ENCODE assay signal across 8 cellular contexts in the genomic region with DNA sequence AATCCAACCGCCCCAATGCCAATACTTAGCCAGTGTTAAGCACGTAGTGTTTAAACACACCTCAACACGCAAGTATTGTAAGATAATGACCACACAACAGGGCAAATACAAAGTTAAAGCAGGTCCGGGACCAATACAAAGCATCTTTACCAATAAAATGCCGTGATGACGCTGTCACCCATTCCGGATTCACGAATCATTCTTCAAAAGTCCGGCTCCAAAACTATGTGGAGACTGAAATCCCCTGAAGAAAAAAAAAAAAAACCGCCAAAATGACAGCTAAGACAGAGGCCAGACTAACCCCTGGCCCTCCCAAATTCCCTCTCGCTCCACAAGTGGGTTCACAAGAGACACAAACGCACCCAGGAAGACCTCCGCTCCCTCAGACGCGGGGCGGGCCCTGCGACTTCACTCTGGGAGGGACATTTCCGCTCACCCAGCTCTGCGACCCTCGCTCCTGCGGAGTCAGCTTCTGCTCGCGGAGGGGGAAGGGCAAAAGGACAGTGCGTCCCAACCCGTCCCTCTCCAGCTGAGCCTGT. TPM values are rescaled to one million over a fixed set of nuclear protein-coding genes. Genes with fewer than 3 reads are reported as not detected.
DNase-seq lines count a peak whose midpoint lies in the region; ATAC-seq lines count a peak whose summit lies in the region.

No MANE protein-coding gene starts in this region.

- H3K36me3 ChIP-seq in subcutaneous abdominal adipose tissue (ENCODE audit: control insufficient read depth in 5 of 5, insufficient read depth in 5 of 5, low read length in 5 of 5), result peaks cover 0 to 3% (median 0%) of the 10 kb centered on the region in 5 donors

- H3K4me3 ChIP-seq in iPS-18c (ENCODE audit: insufficient read depth, low read depth, low read length) (peak overlapping the region; percentile 79), subcutaneous abdominal adipose tissue (ENCODE audit: low read depth in 1 of 5, low read length in 5 of 5) (peak overlapping the region; percentile 67 to 93 (median 82))

- intact Hi-C loops in activated T-helper 1 cell treated with anti-CD3 and anti-CD28 coated beads, Interleukin-12 subunit alpha, Interleukin-12 subunit beta, Interleukin-2, Interleukin-4 antibody, amounts not matched to agents 30 ng/mL and 10 ng/mL and 1 ng/mL, durations not matched to agents 14 hours and 24 hours and 36 hours (cut with micrococcal nuclease), result loop anchor here (1.0 to 10.0 kb wide), 12 partner anchors 44 to 1291 kb away; a partner anchor contains a TSS

- CTCF ChIA-PET in activated naive CD4-positive, alpha-beta T cell treated with anti-CD3 and anti-CD28 coated beads, Interleukin-2, amount 10 ng/mL, durations not matched to agents 7 days and 5 days (lab: Charles Lee), result interaction anchor here (6.9 kb wide), 1 partner anchor 394 kb away, joined by 55 read pairs; no protein-coding TSS in a partner anchor

- H3K4me1 Mint-ChIP-seq in activated naive CD4-positive, alpha-beta T cell treated with anti-CD3 and anti-CD28 coated beads, Interleukin-2, amount 10 ng/mL, durations not matched to agents 7 days and 5 days, result peaks cover 64% of the 10 kb centered on the region
- H3K4me1 Mint-ChIP-seq in activated T-helper 1 cell treated with anti-CD3 and anti-CD28 coated beads, Interleukin-12 subunit alpha, Interleukin-12 subunit beta, Interleukin-2, Interleukin-4 antibody, amounts not matched to agents 30 ng/mL and 10 ng/mL and 1 ng/mL, durations not matched to agents 14 hours and 24 hours and 36 hours (ENCODE audit: low read depth), result peaks cover 48% of the 10 kb centered on the region

- H3K27me3 Mint-ChIP-seq in activated naive CD4-positive, alpha-beta T cell treated with anti-CD3 and anti-CD28 coated beads, Interleukin-2, amount 10 ng/mL, durations not matched to agents 7 days and 5 days, result no peaks in the 10 kb centered on the region
- no peaks in the 10 kb centered on the region for H3K27me3 Mint-ChIP-seq in activated T-helper 1 cell treated with anti-CD3 and anti-CD28 coated beads, Interleukin-12 subunit alpha, Interleukin-12 subunit beta, Interleukin-2, Interleukin-4 antibody, amounts not matched to agents 30 ng/mL and 10 ng/mL and 1 ng/mL, durations not matched to agents 14 hours and 24 hours and 36 hours (ENCODE audit: insufficient read depth)

- peaks cover 0 to 19% (median 14%) of the 10 kb centered on the region in 5 donors for H3K4me1 ChIP-seq in subcutaneous abdominal adipose tissue (ENCODE audit: control insufficient read depth in 5 of 5, insufficient read depth in 5 of 5, low read length in 5 of 5)

- H3K9me3 ChIP-seq in iPS-18c (ENCODE audit: control insufficient read depth, insufficient read depth, low read length), result no peaks in the 10 kb centered on the region
- no peaks in the 10 kb centered on the region for H3K9me3 ChIP-seq in subcutaneous abdominal adipose tissue (ENCODE audit: control insufficient read depth in 5 of 5, low read length in 5 of 5)

- H3K27me3 ChIP-seq in subcutaneous abdominal adipose tissue (ENCODE audit: control insufficient read depth in 5 of 5, insufficient read depth in 4 of 5, low read length in 5 of 5), result no peaks in the 10 kb centered on the region

- H3K27ac Mint-ChIP-seq in activated naive CD4-positive, alpha-beta T cell treated with anti-CD3 and anti-CD28 coated beads, Interleukin-2, amount 10 ng/mL, durations not matched to agents 7 days and 5 days, result peak overlapping the region; percentile 98
- H3K27ac Mint-ChIP-seq in activated T-helper 1 cell treated with anti-CD3 and anti-CD28 coated beads, Interleukin-12 subunit alpha, Interleukin-12 subunit beta, Interleukin-2, Interleukin-4 antibody, amounts not matched to agents 30 ng/mL and 10 ng/mL and 1 ng/mL, durations not matched to agents 14 hours and 24 hours and 36 hours, result peak overlapping the region; percentile 95

- ATAC-seq in HG03039 (IDR thresholded peaks at IDR 0.05; ENCODE audit: unreplicated experiment) (peak; percentile 27), HG02623 (IDR thresholded peaks at IDR 0.05; ENCODE audit: unreplicated experiment) (no peak)

- H3K27ac ChIP-seq in subcutaneous abdominal adipose tissue (ENCODE audit: low read depth, low read length), result peak overlapping the region; percentile 81

- peak overlapping the region; percentile 85 for H3K4me3 Mint-ChIP-seq in activated naive CD4-positive, alpha-beta T cell treated with anti-CD3 and anti-CD28 coated beads, Interleukin-2, amount 10 ng/mL, durations not matched to agents 7 days and 5 days
- H3K4me3 Mint-ChIP-seq in activated T-helper 1 cell treated with anti-CD3 and anti-CD28 coated beads, Interleukin-12 subunit alpha, Interleukin-12 subunit beta, Interleukin-2, Interleukin-4 antibody, amounts not matched to agents 30 ng/mL and 10 ng/mL and 1 ng/mL, durations not matched to agents 14 hours and 24 hours and 36 hours, result peak overlapping the region; percentile 91

- peak overlapping the region; percentile 81 to 99 (median 89) for H3K9ac ChIP-seq in subcutaneous abdominal adipose tissue (ENCODE audit: low read length in 5 of 5)

- no peaks in the 10 kb centered on the region for H3K9me3 Mint-ChIP-seq in activated naive CD4-positive, alpha-beta T cell treated with anti-CD3 and anti-CD28 coated beads, Interleukin-2, amount 10 ng/mL, durations not matched to agents 7 days and 5 days
- H3K9me3 Mint-ChIP-seq in activated T-helper 1 cell treated with anti-CD3 and anti-CD28 coated beads, Interleukin-12 subunit alpha, Interleukin-12 subunit beta, Interleukin-2, Interleukin-4 antibody, amounts not matched to agents 30 ng/mL and 10 ng/mL and 1 ng/mL, durations not matched to agents 14 hours and 24 hours and 36 hours, result no peaks in the 10 kb centered on the region

- no peak for DNase-seq in activated naive CD4-positive, alpha-beta T cell treated with anti-CD3 and anti-CD28 coated beads, Interleukin-2, amount 10 ng/mL, durations not matched to agents 7 days and 5 days
- no peak for DNase-seq in activated naive CD4-positive, alpha-beta T cell treated with Interleukin-2 at 50 U/mL for 16 hours
- DNase-seq in activated T-helper 1 cell treated with anti-CD3 and anti-CD28 coated beads, Interleukin-12 subunit alpha, Interleukin-12 subunit beta, Interleukin-2, Interleukin-4 antibody, amounts not matched to agents 30 ng/mL and 10 ng/mL and 1 ng/mL, durations not matched to agents 14 hours and 24 hours and 36 hours (ENCODE audit: low spot score), result peak; percentile 2
- no peak for DNase-seq in GDM1 (lab: John Stamatoyannopoulos, UW)

- H3K36me3 Mint-ChIP-seq in activated naive CD4-positive, alpha-beta T cell treated with anti-CD3 and anti-CD28 coated beads, Interleukin-2, amount 10 ng/mL, durations not matched to agents 7 days and 5 days, result peaks cover 39% of the 10 kb centered on the region
- peaks cover 24% of the 10 kb centered on the region for H3K36me3 Mint-ChIP-seq in activated T-helper 1 cell treated with anti-CD3 and anti-CD28 coated beads, Interleukin-12 subunit alpha, Interleukin-12 subunit beta, Interleukin-2, Interleukin-4 antibody, amounts not matched to agents 30 ng/mL and 10 ng/mL and 1 ng/mL, durations not matched to agents 14 hours and 24 hours and 36 hours (ENCODE audit: low read depth)

RNA-seq across cellular contexts. Expression of a gene that starts 0.6 kb away (rescaled TPM):
- total RNA-seq in activated T-helper 1 cell treated with anti-CD3 and anti-CD28 coated beads, Interleukin-12 subunit alpha, Interleukin-12 subunit beta, Interleukin-2, Interleukin-4 antibody, amounts not matched to agents 30 ng/mL and 10 ng/mL and 1 ng/mL, durations not matched to agents 14 hours and 24 hours and 36 hours, result 41.9 TPM in 2 replicates

RNA-seq across cellular contexts. Expression of a gene that starts 0.8 kb away (rescaled TPM):
- 23.6 and 25.7 TPM in 2 replicates for total RNA-seq in activated T-helper 1 cell treated with anti-CD3 and anti-CD28 coated beads, Interleukin-12 subunit alpha, Interleukin-12 subunit beta, Interleukin-2, Interleukin-4 antibody, amounts not matched to agents 30 ng/mL and 10 ng/mL and 1 ng/mL, durations not matched to agents 14 hours and 24 hours and 36 hours

RNA-seq across cellular contexts. Expression of a gene that starts 43.9 kb away (rescaled TPM):
- total RNA-seq in activated T-helper 1 cell treated with anti-CD3 and anti-CD28 coated beads, Interleukin-12 subunit alpha, Interleukin-12 subunit beta, Interleukin-2, Interleukin-4 antibody, amounts not matched to agents 30 ng/mL and 10 ng/mL and 1 ng/mL, durations not matched to agents 14 hours and 24 hours and 36 hours, result 653 and 688 TPM in 2 replicates

RNA-seq across cellular contexts. Expression of a gene that starts 44.3 kb away (rescaled TPM):
- total RNA-seq in activated T-helper 1 cell treated with anti-CD3 and anti-CD28 coated beads, Interleukin-12 subunit alpha, Interleukin-12 subunit beta, Interleukin-2, Interleukin-4 antibody, amounts not matched to agents 30 ng/mL and 10 ng/mL and 1 ng/mL, durations not matched to agents 14 hours and 24 hours and 36 hours, result 9.2 and 9.4 TPM in 2 replicates
